Comparison of ENCODE assay signal across 8 cellular contexts in the genomic region with DNA sequence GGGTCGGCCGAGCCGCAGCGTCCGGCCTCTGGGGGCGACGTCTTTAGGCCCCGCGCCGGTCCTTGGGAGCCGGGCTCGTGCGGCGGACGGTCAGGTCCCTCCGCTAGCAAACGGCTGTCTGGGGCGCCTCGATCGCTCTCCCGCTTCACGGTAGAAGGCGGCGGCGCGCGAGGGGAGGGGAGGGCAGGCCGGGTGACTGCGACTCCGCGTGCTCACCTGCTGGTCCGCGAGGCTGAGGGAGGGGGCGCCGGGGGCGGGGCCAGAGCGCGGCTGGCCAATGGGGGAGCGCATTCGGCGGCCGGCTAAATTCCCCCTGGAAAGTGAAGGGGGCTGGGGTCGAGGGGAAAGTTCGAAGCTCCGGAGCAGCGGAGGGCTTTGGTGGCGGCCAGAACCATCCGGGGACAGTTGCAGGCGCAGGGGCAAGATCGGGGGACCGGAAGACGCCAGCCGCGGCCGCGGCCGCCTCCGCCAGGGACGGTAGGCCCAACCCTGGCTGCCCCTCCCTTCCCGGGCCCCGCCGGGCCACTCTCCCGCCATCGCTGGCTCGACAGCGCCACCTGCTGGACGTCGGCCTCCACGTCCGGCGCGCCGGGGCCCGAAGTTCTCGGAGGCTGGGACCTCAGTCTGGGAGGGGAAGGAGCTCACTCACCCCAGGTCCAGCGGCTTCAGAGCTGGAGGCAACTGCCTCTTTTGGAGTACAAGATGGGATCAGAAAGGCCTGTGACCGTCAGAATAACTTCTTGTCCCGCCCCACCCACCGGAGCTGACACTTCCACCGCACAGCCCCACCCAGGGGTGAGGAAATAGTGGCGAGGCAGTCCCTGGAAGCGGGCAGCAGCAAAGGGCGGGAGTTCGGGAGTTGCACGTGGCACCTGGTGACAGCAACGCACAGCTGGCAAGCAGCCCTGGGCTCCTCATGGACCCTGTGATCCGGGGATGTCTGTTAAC. TPM values are rescaled to one million over a fixed set of nuclear protein-coding genes. Genes with fewer than 3 reads are reported as not detected.
DNase-seq lines count a peak whose midpoint lies in the region; ATAC-seq and FAIRE-seq lines count a peak whose summit lies in the region.

No MANE protein-coding gene starts in this region.

- no peak overlapping the region for H4K91ac ChIP-seq in neuronal stem cell (ENCODE audit: low read depth, low read length, poor library complexity)

- peaks cover 0 to 7% of the 10 kb centered on the region in 2 donors for H3K4me1 ChIP-seq in neuronal stem cell (ENCODE audit: control insufficient read depth in 2 of 2, insufficient read depth in 1 of 2, low read depth in 1 of 2, low read length in 2 of 2)

- H3K4me2 ChIP-seq in neuronal stem cell (ENCODE audit: insufficient read depth, low read length, poor library complexity, severe bottlenecking) = peak overlapping the region; percentile 52

- H2BK12ac ChIP-seq in neuronal stem cell (ENCODE audit: low read length) = no peak overlapping the region

- H2BK120ac ChIP-seq in neuronal stem cell (ENCODE audit: low read depth, low read length) = no peak overlapping the region

- peaks cover 3% of the 10 kb centered on the region for H3K79me1 ChIP-seq in neuronal stem cell (ENCODE audit: low read depth, low read length)

- peaks cover 0 to 8% (median 0%) of the 10 kb centered on the region in 3 experiments for H3K27me3 ChIP-seq in neuronal stem cell (ENCODE audit: control insufficient read depth in 3 of 3, insufficient read depth in 3 of 3, low read depth in 1 of 3, low read length in 3 of 3)

- H3K27ac ChIP-seq in neuronal stem cell (replicated peaks; ENCODE audit: low read length) = peak overlapping the region; percentile 59

- H2AK5ac ChIP-seq in neuronal stem cell (ENCODE audit: low read depth, low read length) = no peak overlapping the region

- peak overlapping the region; percentile 44 for H3K9ac ChIP-seq in neuronal stem cell (ENCODE audit: low read depth, low read length, poor library complexity)

- peak overlapping the region; percentile 80 for H3K18ac ChIP-seq in neuronal stem cell (ENCODE audit: low read length)

- no peak overlapping the region for H2BK5ac ChIP-seq in neuronal stem cell (ENCODE audit: low read length)

- peak; percentile 91 for ATAC-seq in GM21825 (IDR thresholded peaks at IDR 0.05; ENCODE audit: unreplicated experiment)

- peak overlapping the region; percentile 96 for H2AFZ ChIP-seq in neuronal stem cell (ENCODE audit: low read length)

- H3K36me3 ChIP-seq in neuronal stem cell (replicated peaks in 1 of 2; ENCODE audit: control insufficient read depth in 2 of 2, insufficient read depth in 2 of 2, low read length in 2 of 2) = peaks cover 4 to 9% of the 10 kb centered on the region in 2 donors

- no peak overlapping the region for H3K14ac ChIP-seq in neuronal stem cell (ENCODE audit: low read length)

- H3K23ac ChIP-seq in neuronal stem cell (ENCODE audit: low read depth, low read length, poor library complexity) = no peak overlapping the region

- no peak overlapping the region for H3K4ac ChIP-seq in neuronal stem cell (ENCODE audit: low read length)

- no CpG with 5 or more reads among the region's 87 CpGs for WGBS in neuronal stem cell (ENCODE audit: extremely low coverage in 2 of 2, insufficient read length in 2 of 2, insufficient replicate concordance in 1 of 2), 2 donors

- DNase-seq in EH (ENCODE audit: low read depth) = peak; percentile 68
- peak; percentile 20 for DNase-seq in KG1 (lab: John Stamatoyannopoulos, UW)
- DNase-seq in SHP77 (lab: John Stamatoyannopoulos, UW) = peak; percentile 28 to 52
- DNase-seq in activated gamma-delta T cell treated with Interleukin-2 at 50 U/mL for 16 hours = peak; percentile 80
- peak; percentile 88 to 89 for DNase-seq in frontal cortex (ENCODE audit: low spot score in 2 of 2)
- peak; percentile 75 for DNase-seq in neuronal stem cell (ENCODE audit: low spot score)
- DNase-seq in stromal cell of bone marrow (ENCODE audit: low read depth) = peak; percentile 34

- peaks cover 0 to 1% of the 10 kb centered on the region in 2 donors for H3K9me3 ChIP-seq in neuronal stem cell (replicated peaks in 1 of 2; ENCODE audit: control insufficient read depth in 2 of 2, insufficient read depth in 1 of 2, low read depth in 1 of 2, low read length in 2 of 2)

- no peak overlapping the region for H4K8ac ChIP-seq in neuronal stem cell (ENCODE audit: low read depth, low read length)

- no peak overlapping the region for H2BK15ac ChIP-seq in neuronal stem cell (ENCODE audit: low read length)

- FAIRE-seq in frontal cortex (lab: Jason Lieb, UNC) = no peak

- H3K4me3 ChIP-seq in neuronal stem cell (ENCODE audit: low read length in 2 of 2) = peak overlapping the region; percentile 57 to 74

RNA-seq across cellular contexts. Expression of a gene that starts 49.9 kb away (rescaled TPM):
- 0.41 TPM for total RNA-seq in frontal cortex
- polyA plus RNA-seq in neuronal stem cell (2013, experiment 1 of 2) = 0.06 TPM
- polyA plus RNA-seq in neuronal stem cell (2013, experiment 2 of 2) = 0.08 TPM

Comparison
In these comparisons a context has a peak if more than half of its experiments do, and no peak if none do; other contexts are left out.
1. Peak in every context shown above with its lines: DNase-seq, ATAC-seq, H3K4me3 ChIP-seq and H3K27ac ChIP-seq.
2. DNase-seq: peak in every context shown above with its lines; median percentile 88 in frontal cortex; 80 in activated gamma-delta T cell treated with Interleukin-2 at 50 U/mL for 16 hours; 75 in neuronal stem cell; 68 in EH; 40 in SHP77; 34 in stromal cell of bone marrow; 20 in KG1.